16 cellular contexts compared by ENCODE assay signal in the genomic region with DNA sequence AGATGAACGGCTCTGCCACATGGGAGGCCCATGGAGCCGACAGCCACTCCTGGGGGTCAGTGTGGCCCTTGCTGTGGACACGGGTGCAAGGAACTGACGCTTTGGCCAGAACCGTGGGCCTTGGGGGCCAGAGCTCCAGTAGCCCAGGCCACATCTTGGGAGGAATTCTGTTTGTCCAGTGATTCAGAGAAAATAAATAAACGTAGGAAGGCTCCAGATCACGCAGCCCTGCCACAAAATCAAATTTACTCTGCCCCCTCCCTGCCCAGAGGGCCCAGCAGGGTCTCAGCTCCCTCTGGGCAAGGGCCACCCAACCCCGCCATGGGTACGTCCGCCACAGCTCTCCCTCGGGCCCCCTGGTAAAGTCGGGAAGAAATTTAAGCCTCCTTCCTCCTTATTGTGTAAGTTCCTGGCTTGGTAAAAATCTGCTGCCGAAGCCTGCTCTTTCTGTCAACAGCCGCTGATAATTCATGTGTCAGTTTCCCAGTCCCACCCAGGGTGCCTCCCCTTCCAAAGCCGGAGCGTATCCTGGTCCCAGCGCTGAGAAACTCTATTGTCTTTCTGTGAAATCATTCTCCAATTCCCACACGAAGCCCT. TPM values are rescaled to one million over a fixed set of nuclear protein-coding genes. Genes with fewer than 3 reads are reported as not detected.
DNase-seq lines count a peak whose midpoint lies in the region; ATAC-seq and TF ChIP-seq lines count a peak whose summit lies in the region.
"Had no signal": no experiment of that assay in that cellular context is flagged by ENCODE, and none has a peak within 500 bp of the region (broad histone marks: within the 10 kb centered on the region; RNA-seq: fewer than 3 reads in every experiment).

No MANE protein-coding gene starts in this region.

- H4K91ac ChIP-seq in mesenchymal stem cell (ENCODE audit: low read length): no peak overlapping the region

- ATAC-seq in GM19452 (IDR thresholded peaks at IDR 0.05; ENCODE audit: unreplicated experiment): no peak
- ATAC-seq: activated T-cell treated with anti-CD3 and anti-CD28 coated beads, Interleukin-2, amount 50 U/mL, for 72 hours had no signal

- peak overlapping the region; percentile 19 for H3K4me2 ChIP-seq in mesenchymal stem cell (ENCODE audit: low read length, poor library complexity, severe bottlenecking)

- no peak overlapping the region for H3K27ac Mint-ChIP-seq in endothelial cell (ENCODE audit: unreplicated experiment)
- H3K27ac Mint-ChIP-seq: activated T-cell treated with anti-CD3 and anti-CD28 coated beads, Interleukin-2, amount 50 U/mL, for 72 hours; T-helper 2 cell treated with Interferon-gamma antibody and Interleukin-4, amounts not matched to agents 5 μg/mL and 100 μg/mL, for 36 hours had no signal

- H3K9ac ChIP-seq in mesenchymal stem cell (ENCODE audit: low read length): peak overlapping the region; percentile 75

- H3K4me3 ChIP-seq in coronary artery (no peak overlapping the region), mesenchymal stem cell (ENCODE audit: insufficient read depth in 1 of 2, low read depth in 1 of 2, low read length in 2 of 2) (no peak overlapping the region)
- H3K4me3 ChIP-seq: heart right ventricle, suprapubic skin had no signal

- DNase-seq in AG08395 (ENCODE audit: low spot score) (peak; percentile 28), HT-29 (ENCODE audit: low spot score) (peak; percentile 69), coronary artery (ENCODE audit: low spot score) (peak; percentile 70), mesenchymal stem cell (no peak), endothelial cell (ENCODE audit: low spot score) (no peak), COR-L47 (lab: John Stamatoyannopoulos, UW) (no peak), medulla oblongata (ENCODE audit: extremely low spot score) (no peak)
- DNase-seq: activated T-cell treated with anti-CD3 and anti-CD28 coated beads, Interleukin-2, amount 50 U/mL, for 72 hours; caudate nucleus; KG1; NCI-H82 had no signal

- H3K27ac ChIP-seq in coronary artery (peak overlapping the region in 1 of 2 donors; percentile 35), mesenchymal stem cell (ENCODE audit: low read length, poor library complexity, severe bottlenecking) (peak overlapping the region; percentile 77)
- H3K27ac ChIP-seq: suprapubic skin had no signal

- no peak overlapping the region for H2AFZ ChIP-seq in mesenchymal stem cell (ENCODE audit: low read depth, low read length)

- no peak overlapping the region for H2AK5ac ChIP-seq in mesenchymal stem cell (ENCODE audit: low read length, severe bottlenecking)

- H3K4me3 Mint-ChIP-seq in endothelial cell (ENCODE audit: unreplicated experiment): no peak overlapping the region
- H3K4me3 Mint-ChIP-seq: activated T-cell treated with anti-CD3 and anti-CD28 coated beads, Interleukin-2, amount 50 U/mL, for 72 hours; T-helper 2 cell treated with Interferon-gamma antibody and Interleukin-4, amounts not matched to agents 5 μg/mL and 100 μg/mL, for 36 hours had no signal

- H3K36me3 ChIP-seq in mesenchymal stem cell (ENCODE audit: control insufficient read depth in 1 of 2, insufficient read depth in 2 of 2, low read depth in 1 of 2, low read length in 2 of 2): no peaks in the 10 kb centered on the region
- H3K36me3 ChIP-seq: heart right ventricle, suprapubic skin had no signal

- H3K23ac ChIP-seq in mesenchymal stem cell (ENCODE audit: low read length in 2 of 2): no peak overlapping the region

- TF ChIP-seq CTCF in coronary artery (IDR thresholded peaks at IDR 0.05) (no peak), endothelial cell (IDR thresholded peaks at IDR 0.05; ENCODE audit: unreplicated experiment) (no peak)

- peaks cover 11% of the 10 kb centered on the region for H3K27me3 Mint-ChIP-seq in endothelial cell (ENCODE audit: unreplicated experiment)

- H4K8ac ChIP-seq in mesenchymal stem cell (ENCODE audit: low read length): no peak overlapping the region

- H3K36me3 Mint-ChIP-seq in endothelial cell (ENCODE audit: low read depth, unreplicated experiment): peaks cover 15% of the 10 kb centered on the region

- no peak overlapping the region for H2BK15ac ChIP-seq in mesenchymal stem cell (ENCODE audit: low read depth, poor library complexity, severe bottlenecking)

- peaks cover 4% of the 10 kb centered on the region for H3K4me1 Mint-ChIP-seq in endothelial cell (ENCODE audit: unreplicated experiment)

- peaks cover 44% of the 10 kb centered on the region for H3K4me1 ChIP-seq in mesenchymal stem cell (ENCODE audit: control insufficient read depth, insufficient read depth, low read depth, low read length)

- H2BK120ac ChIP-seq in mesenchymal stem cell (ENCODE audit: low read depth, low read length): no peak overlapping the region

- no peaks in the 10 kb centered on the region for H3K9me3 Mint-ChIP-seq in endothelial cell (ENCODE audit: unreplicated experiment)

- H3K18ac ChIP-seq in mesenchymal stem cell (ENCODE audit: low read depth in 1 of 2, low read length in 2 of 2): no peak overlapping the region

- no peak overlapping the region for H3K4ac ChIP-seq in mesenchymal stem cell (ENCODE audit: low read depth in 1 of 2, low read length in 2 of 2)

- WGBS in mesenchymal stem cell: 68% methylated on average over 17 of the region's 18 CpGs

- no peak overlapping the region for H2BK12ac ChIP-seq in mesenchymal stem cell (ENCODE audit: low read length in 2 of 2)

- H3K9me3 ChIP-seq in mesenchymal stem cell (ENCODE audit: control insufficient read depth, low read length): no peaks in the 10 kb centered on the region
- H3K9me3 ChIP-seq: heart right ventricle, suprapubic skin had no signal

- H3K27me3 ChIP-seq in mesenchymal stem cell (ENCODE audit: control insufficient read depth in 1 of 2, insufficient read depth in 1 of 2, low read length in 2 of 2): peaks cover 0 to 24% of the 10 kb centered on the region in 2 experiments

- H2BK5ac ChIP-seq in mesenchymal stem cell (ENCODE audit: low read depth, low read length, poor library complexity, severe bottlenecking): peak overlapping the region; percentile 47

- no peak overlapping the region for H3K14ac ChIP-seq in mesenchymal stem cell (ENCODE audit: low read length in 2 of 2)

- no peaks in the 10 kb centered on the region for H3K79me1 ChIP-seq in mesenchymal stem cell (replicated peaks; ENCODE audit: low read length, poor library complexity, severe bottlenecking)

RNA-seq across cellular contexts. Expression of gene MUC5AC, which starts 6.9 kb away (rescaled TPM):
- 6.9 and 9.0 TPM in 2 replicates for total RNA-seq in HT-29 (2014; rRNA removed; shearing (Covaris generic))
- polyA plus RNA-seq in mesenchymal stem cell (2013, experiment 1 of 2): not detected
- not detected for polyA plus RNA-seq in mesenchymal stem cell (2013, experiment 2 of 2)
- not detected for total RNA-seq in endothelial cell (ENCODE audit: unreplicated experiment)
- total RNA-seq: activated T-cell treated with anti-CD3 and anti-CD28 coated beads, Interleukin-2, amount 50 U/mL, for 72 hours; heart right ventricle; myocyte; suprapubic skin had no signal
- polyA plus RNA-seq: heart right ventricle had no signal

Comparison
In these comparisons a context has a peak if more than half of its experiments do, and no peak if none do; other contexts are left out.
1. DNase-seq: peak in AG08395 (single experiment), HT-29 (single experiment) and coronary artery (single experiment); none in mesenchymal stem cell (single experiment), endothelial cell (single experiment), COR-L47 (single experiment) and medulla oblongata (single experiment).